31 cellular contexts compared by ENCODE assay signal in the genomic region with DNA sequence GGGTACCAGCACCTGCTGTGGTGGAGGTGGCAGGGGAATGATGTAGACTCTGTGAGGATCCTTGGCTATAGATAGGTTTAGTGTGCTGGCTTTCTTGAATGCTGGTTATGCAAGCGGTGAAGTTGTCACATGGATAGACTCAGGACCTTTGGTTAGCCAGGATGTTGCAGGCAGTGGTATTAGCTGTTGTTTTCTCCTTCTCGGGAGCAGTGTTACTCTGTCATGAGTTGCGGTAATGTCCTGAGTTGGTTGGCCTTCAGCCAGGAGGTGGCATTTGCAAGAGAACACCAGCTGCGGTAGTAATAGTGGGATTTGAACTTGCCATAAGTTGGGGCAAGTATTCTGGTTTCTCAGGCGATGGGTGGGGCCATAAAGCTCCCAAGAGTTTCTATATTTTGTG. TPM values are rescaled to one million over a fixed set of nuclear protein-coding genes. Genes with fewer than 3 reads are reported as not detected.
DNase-seq lines count a peak whose midpoint lies in the region; ATAC-seq, FAIRE-seq and TF ChIP-seq lines count a peak whose summit lies in the region.
"Had no signal": no experiment of that assay in that cellular context is flagged by ENCODE, and none has a peak within 500 bp of the region (broad histone marks: within the 10 kb centered on the region; RNA-seq: fewer than 3 reads in every experiment).

No MANE protein-coding gene starts in this region.

- H2BK20ac ChIP-seq in H9 (ENCODE audit: low read depth, low read length, poor library complexity, severe bottlenecking), result no peak overlapping the region

- no peak overlapping the region for H3K4me3 Mint-ChIP-seq in CD4-positive, CD25-positive, alpha-beta regulatory T cell
- H3K4me3 Mint-ChIP-seq in H9 (no peak overlapping the region), mesothelial cell of epicardium (no peak overlapping the region)
- H3K4me3 Mint-ChIP-seq: CD14-positive monocyte, neural crest cell had no signal

- no peak overlapping the region for H3K4me2 ChIP-seq in H9 (ENCODE audit: insufficient read depth, insufficient read length, low read length)
- H3K4me2 ChIP-seq in K562 (ENCODE audit: insufficient read depth, low read length), result no peak overlapping the region
- H3K4me2 ChIP-seq: SK-N-SH had no signal

- no peak for FAIRE-seq in K562 (lab: Jason Lieb, UNC)
- FAIRE-seq: GM18507, kidney had no signal

- no peak for TF ChIP-seq POLR2A in K562 (conservative IDR thresholded peaks at IDR 0.05)

- no peak overlapping the region for H4K8ac ChIP-seq in H9 (replicated peaks; ENCODE audit: insufficient read length, low read depth, low read length)

- POLR2A ChIA-PET in K562 (lab: Yijun Ruan, JAX), result interaction anchor here (1.2 to 1.3 kb wide), 2 partner anchors 11 to 21 kb away, joined by 4 read pairs; a partner anchor contains a TSS

- H3K56ac ChIP-seq in H9 (ENCODE audit: insufficient read length, low read depth, low read length), result no peak overlapping the region

- TF ChIP-seq CTCF in H9 (conservative IDR thresholded peaks at IDR 0.05) (no peak), K562 (IDR thresholded peaks at IDR 0.05 in 2 of 3, conservative IDR thresholded peaks at IDR 0.05 in 1 of 3; ENCODE audit: insufficient read depth in 2 of 3, low read depth in 1 of 3, low read length in 3 of 3) (no peak), mesothelial cell of epicardium (IDR thresholded peaks at IDR 0.05; ENCODE audit: unreplicated experiment) (no peak)

- peak overlapping the region in 2 of 3 donors; percentile 42 to 63 for H3K27ac Mint-ChIP-seq in CD4-positive, CD25-positive, alpha-beta regulatory T cell
- H3K27ac Mint-ChIP-seq in H9 (0 out of 7 replicates have a peak overlapping the region, but pooled peaks of 2 of the 3 experiments have one; percentile 4 to 19), mesothelial cell of epicardium (no peak overlapping the region)

- TF ChIP-seq EP300 in K562 (IDR thresholded peaks at IDR 0.05; ENCODE audit: low read length), result no peak

- no peaks in the 10 kb centered on the region for H3K27me3 Mint-ChIP-seq in CD4-positive, CD25-positive, alpha-beta regulatory T cell
- H3K27me3 Mint-ChIP-seq in H9 (ENCODE audit: low read depth) (no peaks in the 10 kb centered on the region), mesothelial cell of epicardium (ENCODE audit: low read depth) (no peaks in the 10 kb centered on the region)

- H2AFZ ChIP-seq in H9 (ENCODE audit: low read length), result no peak overlapping the region
- H2AFZ ChIP-seq in K562 (ENCODE audit: low read depth, low read length), result no peak overlapping the region
- H2AFZ ChIP-seq: parathyroid adenoma had no signal

- intact Hi-C loops in K562 (cut with micrococcal nuclease), result no loop called here

- H3K4ac ChIP-seq in H9 (ENCODE audit: low read depth, low read length), result no peak overlapping the region

- H3K27ac ChIP-seq in CD4-positive, CD25-positive, alpha-beta regulatory T cell (ENCODE audit: insufficient read depth, low read length, poor library complexity, severe bottlenecking), result no peak overlapping the region
- H3K27ac ChIP-seq in H9 (ENCODE audit: insufficient read length, low read depth, low read length) (no peak overlapping the region), K562 (ENCODE audit: extremely low read depth, low read depth, low read length) (no peak overlapping the region)
- H3K27ac ChIP-seq: lower lobe of right lung, parathyroid adenoma, thoracic aorta, uterus, WERI-Rb-1 had no signal

- CTCF ChIA-PET in K562 (lab: Yijun Ruan, JAX; ENCODE audit: low intra/inter-chr PET ratio), result no interaction called here

- H3T11ph ChIP-seq in H9 (ENCODE audit: low read length), result no peak overlapping the region

- no peak for TF ChIP-seq RAD21 in K562 (CRISPR knock-in tag; conservative IDR thresholded peaks at IDR 0.05 in 1 of 2, IDR thresholded peaks at IDR 0.05 in 1 of 2)

- H3K23me2 ChIP-seq in H9 (ENCODE audit: insufficient read length, low read depth, low read length, poor library complexity, severe bottlenecking), result no peaks in the 10 kb centered on the region

- ATAC-seq in CD4-positive, CD25-positive, alpha-beta regulatory T cell (ENCODE audit: low read depth in 2 of 2), result no peak
- no peak for ATAC-seq in K562
- ATAC-seq: lower lobe of right lung, sciatic nerve had no signal

- no peak overlapping the region for H4K91ac ChIP-seq in H9 (ENCODE audit: insufficient read length, low read depth, low read length)

- H2BK5ac ChIP-seq in H9 (ENCODE audit: insufficient read length, low read length), result no peak overlapping the region

- no peak overlapping the region for H3K4me3 ChIP-seq in CD4-positive, CD25-positive, alpha-beta regulatory T cell (ENCODE audit: low read depth, low read length)
- no peak overlapping the region for H3K4me3 ChIP-seq in K562
- H3K4me3 ChIP-seq: dorsolateral prefrontal cortex, lower lobe of right lung, thoracic aorta, uterus had no signal

- peaks cover 83% of the 10 kb centered on the region for H3K36me3 Mint-ChIP-seq in CD4-positive, CD25-positive, alpha-beta regulatory T cell
- H3K36me3 Mint-ChIP-seq in H9 (ENCODE audit: insufficient read depth in 1 of 3, low read depth in 3 of 3) (peaks cover 33 to 56% (median 56%) of the 10 kb centered on the region in 3 experiments), mesothelial cell of epicardium (peaks cover 63% of the 10 kb centered on the region)

- in situ Hi-C loops in K562 (cut with MboI), result no loop called here

- H3K79me1 ChIP-seq in H9 (ENCODE audit: insufficient read depth, low read depth, low read length, poor library complexity, severe bottlenecking), result no peaks in the 10 kb centered on the region

- no peak overlapping the region for H3K18ac ChIP-seq in H9 (ENCODE audit: insufficient read length, low read depth, low read length)

- BruUV-seq in K562 (replicated peaks; lab: Mats Ljungman, UMichigan), result no TSS peak

- no peak overlapping the region for H3K9ac ChIP-seq in H9 (ENCODE audit: extremely low read depth, insufficient read length, low read length)
- no peak overlapping the region; a peak in 1 of 4 replicates for H3K9ac ChIP-seq in K562 (ENCODE audit: insufficient read depth in 1 of 2, low read depth in 2 of 2, low read length in 2 of 2)
- H3K9ac ChIP-seq: parathyroid adenoma, SK-N-SH had no signal

- H3K14ac ChIP-seq in H9 (ENCODE audit: insufficient read depth, low read length), result no peak overlapping the region

- H3K9me3 ChIP-seq in CD4-positive, CD25-positive, alpha-beta regulatory T cell (ENCODE audit: control insufficient read depth in 2 of 2, low read length in 2 of 2), result peaks cover 0 to 6% of the 10 kb centered on the region in 2 experiments
- H3K9me3 ChIP-seq in H9 (ENCODE audit: control insufficient read depth, low read depth, low read length) (no peaks in the 10 kb centered on the region), K562 (replicated peaks; ENCODE audit: control insufficient read depth, insufficient read depth, low read depth, low read length) (0 out of 2 replicates have a peak, but pooled peaks cover 2% of the 10 kb centered on the region)
- H3K9me3 ChIP-seq: uterus had no signal

- H3K9me1 ChIP-seq in K562 (ENCODE audit: control insufficient read depth, insufficient read depth, low read length), result no peaks in the 10 kb centered on the region

- H3K4me1 ChIP-seq in CD4-positive, CD25-positive, alpha-beta regulatory T cell (ENCODE audit: control insufficient read depth, insufficient read depth, low read length, poor library complexity, severe bottlenecking), result peaks cover 13% of the 10 kb centered on the region
- H3K4me1 ChIP-seq in H9 (ENCODE audit: insufficient read depth, low read length) (no peaks in the 10 kb centered on the region), K562 (replicated peaks in 1 of 2; ENCODE audit: control insufficient read depth in 2 of 2, insufficient read depth in 2 of 2, low read length in 2 of 2) (no peaks in the 10 kb centered on the region; a peak in 1 of 5 replicates)
- H3K4me1 ChIP-seq: lower lobe of right lung, parathyroid adenoma, uterus had no signal

- H3K79me2 ChIP-seq in H9 (ENCODE audit: insufficient read depth, low read length) (no peaks in the 10 kb centered on the region), K562 (ENCODE audit: control insufficient read depth, insufficient read depth, low read length) (peaks cover 5% of the 10 kb centered on the region)

- WGBS in H9 (ENCODE audit: extremely low coverage, insufficient read length, low lambda C conversion rate), result no CpG with 5 or more reads among the region's 5 CpGs
- 79% methylated on average over 5 of the region's 5 CpGs for WGBS in K562 (ENCODE audit: insufficient coverage, low coverage, missing lambda C conversion rate)

- no peak overlapping the region for H2AK5ac ChIP-seq in H9 (ENCODE audit: insufficient read length, low read length)

- H4K5ac ChIP-seq in H9 (ENCODE audit: insufficient read length, low read depth, low read length), result no peak overlapping the region

- H3K9me3 Mint-ChIP-seq in CD4-positive, CD25-positive, alpha-beta regulatory T cell, result peaks cover 0 to 5% (median 1%) of the 10 kb centered on the region in 7 donors
- peaks cover 7 to 8% of the 10 kb centered on the region in 2 experiments; a peak in 4 of 5 replicates for H3K9me3 Mint-ChIP-seq in H9
- H3K9me3 Mint-ChIP-seq in mesothelial cell of epicardium, result peaks cover 21% of the 10 kb centered on the region

- no peaks in the 10 kb centered on the region for H4K20me1 ChIP-seq in H9 (ENCODE audit: control insufficient read depth, insufficient read depth, insufficient read length)
- H4K20me1 ChIP-seq in K562 (replicated peaks; ENCODE audit: control insufficient read depth, insufficient read depth, low read length), result no peaks in the 10 kb centered on the region

- H3K36me3 ChIP-seq in CD4-positive, CD25-positive, alpha-beta regulatory T cell (ENCODE audit: control insufficient read depth, insufficient read depth, low read length), result peaks cover 25% of the 10 kb centered on the region
- H3K36me3 ChIP-seq in K562 (ENCODE audit: control insufficient read depth, insufficient read depth, low read length), result peaks cover 69% of the 10 kb centered on the region
- H3K36me3 ChIP-seq: uterus had no signal

- H2BK120ac ChIP-seq in H9 (ENCODE audit: low read depth, low read length, poor library complexity, severe bottlenecking), result no peak overlapping the region

- no peak overlapping the region for H2BK12ac ChIP-seq in H9 (ENCODE audit: insufficient read length, low read depth, low read length)

- no peak overlapping the region for H2BK15ac ChIP-seq in H9 (ENCODE audit: low read depth, low read length)

- H3K4me1 Mint-ChIP-seq in CD4-positive, CD25-positive, alpha-beta regulatory T cell, result peaks cover 30 to 52% (median 45%) of the 10 kb centered on the region in 4 donors
- H3K4me1 Mint-ChIP-seq in H9, result peaks cover 17 to 23% of the 10 kb centered on the region in 2 experiments
- no peaks in the 10 kb centered on the region for H3K4me1 Mint-ChIP-seq in mesothelial cell of epicardium
- H3K4me1 Mint-ChIP-seq: neural crest cell had no signal

- no peaks in the 10 kb centered on the region for H3K27me3 ChIP-seq in CD4-positive, CD25-positive, alpha-beta regulatory T cell (ENCODE audit: control insufficient read depth, insufficient read depth, low read length)
- no peaks in the 10 kb centered on the region for H3K27me3 ChIP-seq in H9 (ENCODE audit: insufficient read depth, low read length)
- no peaks in the 10 kb centered on the region for H3K27me3 ChIP-seq in K562 (ENCODE audit: control insufficient read depth in 2 of 2, insufficient read depth in 2 of 2, low read length in 2 of 2)
- H3K27me3 ChIP-seq: dorsolateral prefrontal cortex, uterus had no signal

- no peak overlapping the region for H3K23ac ChIP-seq in H9 (ENCODE audit: insufficient read length, low read depth, low read length)

- DNase-seq in CD4-positive, CD25-positive, alpha-beta regulatory T cell, result no peak
- DNase-seq in H9, result no peak
- DNase-seq in K562 (ENCODE audit: extremely low read depth in 1 of 4, low spot score in 3 of 4), result no peak
- DNase-seq in myocyte (ENCODE audit: low read depth), result peak; percentile 25
- no peak for DNase-seq in medulla oblongata (ENCODE audit: extremely low spot score)
- DNase-seq in NCI-H2081 (lab: John Stamatoyannopoulos, UW), result no peak
- no peak for DNase-seq in mesothelial cell of epicardium (ENCODE audit: low spot score in 2 of 2, unreplicated experiment in 2 of 2)
- DNase-seq: activated CD8-positive, alpha-beta memory T cell treated with anti-CD3 and anti-CD28 coated beads, Interleukin-2, amount 50 U/mL, for 4 hours; activated effector memory CD4-positive, alpha-beta T cell treated with Interleukin-2 at 50 U/mL for 16 hours; Calu3; cerebellar nuclear complex; DND-41; HCEC 1CT; kidney; lower lobe of right lung; NCI-H1417; NCI-H82; RPMI8226; SK-N-SH; stimulated activated CD4-positive, alpha-beta T cell treated with anti-CD3 and anti-CD28 coated beads, Interleukin-4, amount 100 ng/mL, for 4 hours; stimulated activated naive CD4-positive, alpha-beta T cell treated with Interleukin-2 at 50 U/mL for 16 hours; T-helper 9 cell; uterus; WERI-Rb-1 had no signal

RNA-seq across cellular contexts. Expression of a gene that starts 10.8 kb away (rescaled TPM):
- 28.6 TPM for total RNA-seq in CD4-positive, CD25-positive, alpha-beta regulatory T cell
- polyA plus RNA-seq in CD4-positive, CD25-positive, alpha-beta regulatory T cell, result 10 to 100 TPM; 34.6 to 38.1 (median 35.3) TPM
- total RNA-seq in H9 (2021), result 30.6 and 35.1 TPM in 2 replicates
- total RNA-seq in K562 (2011; cell fraction: chromatin; rRNA removed; ENCODE audit: low replicate concordance), result 132 and 175 TPM in 2 replicates
- total RNA-seq in K562 (2011; cell fraction: nucleolus; rRNA removed), result 71.4 and 98.6 TPM in 2 replicates
- total RNA-seq in K562 (2011; cell fraction: nucleoplasm; rRNA removed), result 110 and 155 TPM in 2 replicates
- 64.0 and 81.9 TPM in 2 replicates for total RNA-seq in K562 (2014; rRNA removed)
- 77.2 and 80.7 TPM in 2 replicates for total RNA-seq in K562 (2014; rRNA removed; fragmentation: Illumina TruSeq; extraction: Trizol)
- total RNA-seq in K562 (2015; rRNA removed; fragmentation: Illumina TruSeq; extraction: Trizol), result 64.4 and 71.8 TPM in 2 replicates
- total RNA-seq in K562 (2021), result 61.3 and 62.6 TPM in 2 replicates
- 113 and 128 TPM in 2 replicates for polyA plus RNA-seq in K562 (2011; rRNA removed)
- 56.2 and 89.6 TPM in 2 replicates for polyA plus RNA-seq in K562 (2011; cell fraction: cytosol; rRNA removed)
- polyA plus RNA-seq in K562 (2011; cell fraction: nucleus; rRNA removed), result 118 and 147 TPM in 2 replicates
- polyA plus RNA-seq in K562 (2012), result 38.3 and 38.8 TPM in 2 replicates
- 81.1 and 89.0 TPM in 2 replicates for polyA plus RNA-seq in K562 (2014; fragmentation: Illumina TruSeq; extraction: Trizol)
- polyA plus RNA-seq in K562 (2014; fragmentation: Nextera tagmentation; extraction: Ambion mirVana), result 100 to 1,000 TPM in 1 of 2 experiments, 10 to 100 TPM in 1; 50.7 to 102 TPM
- polyA plus RNA-seq in K562 (2014; rRNA removed), result 71.0 and 79.8 TPM in 2 replicates
- 121 and 131 TPM in 2 replicates for polyA minus RNA-seq in K562 (2011; rRNA and poly(A)+ RNA removed)
- polyA minus RNA-seq in K562 (2011; cell fraction: cytosol; rRNA and poly(A)+ RNA removed), result 23.8 and 34.1 TPM in 2 replicates
- polyA minus RNA-seq in K562 (2011; cell fraction: nucleus; rRNA and poly(A)+ RNA removed), result 93.0 and 109 TPM in 2 replicates
- 27.8 and 31.0 TPM in 2 replicates for total RNA-seq in myocyte
- 14.1 TPM for polyA plus RNA-seq in myocyte (2012)
- total RNA-seq in mesothelial cell of epicardium, result 31.1 to 35.1 TPM (median 35.0 TPM) in 3 replicates
